In the genomic region with DNA sequence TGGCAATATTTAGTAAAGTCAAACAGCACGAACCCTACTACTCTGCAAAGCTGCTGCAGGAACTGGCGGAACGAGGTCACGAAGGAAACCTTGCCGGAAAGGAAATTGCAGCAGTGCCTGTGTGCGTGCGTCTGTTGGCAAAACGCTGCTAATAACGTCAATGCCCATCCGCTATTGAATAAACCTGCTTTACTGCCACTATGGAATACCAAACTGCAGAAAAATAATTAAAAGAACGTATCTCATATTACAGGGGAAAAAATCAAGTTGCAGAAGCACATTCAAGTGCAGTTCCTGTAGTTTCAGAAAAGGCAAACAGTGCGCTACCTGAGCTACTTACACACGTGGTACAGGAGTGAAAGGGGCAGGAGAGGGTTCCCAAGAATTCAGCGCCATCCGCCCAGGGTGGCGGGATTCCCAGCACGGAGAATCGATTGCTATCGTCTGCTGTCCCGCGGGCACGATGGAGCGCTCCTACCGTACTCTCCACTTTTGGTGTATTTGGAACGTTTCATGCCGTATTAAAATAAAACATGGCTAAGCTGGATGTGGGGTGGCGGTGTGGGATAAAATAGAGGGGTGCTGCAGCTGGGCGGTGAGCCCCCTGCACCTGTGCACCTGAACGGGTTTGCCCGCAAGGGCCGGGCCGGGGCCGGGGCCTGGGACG, we compare ENCODE assay signal across 8 cellular contexts. TPM values are rescaled to one million over a fixed set of nuclear protein-coding genes. Genes with fewer than 3 reads are reported as not detected.
DNase-seq lines count a peak whose midpoint lies in the region; ATAC-seq and TF ChIP-seq lines count a peak whose summit lies in the region.

No MANE protein-coding gene starts in this region.

- H3K4me1 ChIP-seq in ACC112 (ENCODE audit: control insufficient read depth, insufficient read depth, low read length, unreplicated experiment) (peaks cover 4% of the 10 kb centered on the region), GM23338 (ENCODE audit: insufficient read depth) (peaks cover 29% of the 10 kb centered on the region), NT2/D1 (ENCODE audit: insufficient read depth, insufficient read length) (peaks cover 3% of the 10 kb centered on the region), tibial nerve (peaks cover 0 to 54% (median 25%) of the 10 kb centered on the region in 4 donors)

- H3K36me3 ChIP-seq in ACC112 (ENCODE audit: insufficient read depth, low read length) (peaks cover 5% of the 10 kb centered on the region; the same call in 1 of the 2 replicates), GM23338 (ENCODE audit: insufficient read depth) (peaks cover 9% of the 10 kb centered on the region), NT2/D1 (ENCODE audit: insufficient read depth, insufficient read length, low read length) (peaks cover 32% of the 10 kb centered on the region), tibial nerve (peaks cover 0 to 27% (median 0%) of the 10 kb centered on the region in 3 donors)

- DNase-seq in GM23338 (ENCODE audit: low spot score) = peak; percentile 78
- no peak for DNase-seq in NT2/D1 (ENCODE audit: low read depth, low spot score)
- peak; percentile 31 to 38 for DNase-seq in activated T-helper 1 cell treated with anti-CD3 and anti-CD28 coated beads, Interleukin-2, amount 50 U/mL, for 16 hours (ENCODE audit: low read depth in 1 of 2, low spot score in 1 of 2)
- peak; percentile 47 for DNase-seq in fibroblast of peridontal ligament (ENCODE audit: extremely low read depth)
- DNase-seq in nephron progenitor cell = no peak
- DNase-seq in tibial nerve (ENCODE audit: low spot score in 2 of 2) = no peak
- no peak for DNase-seq in OCI-M2 (lab: John Stamatoyannopoulos, UW; ENCODE audit: unreplicated experiment)

- H3K4me2 ChIP-seq in GM23338 = peak overlapping the region; percentile 82

- ATAC-seq in GM23338 = peak; percentile 15

- no peak for TF ChIP-seq POLR2A in tibial nerve (IDR thresholded peaks at IDR 0.05)

- H3K4me3 ChIP-seq in ACC112 (ENCODE audit: low read depth, low read length) (peak overlapping the region; percentile 88), GM23338 (peak overlapping the region; percentile 94), NT2/D1 (ENCODE audit: insufficient read length, low read depth) (peak overlapping the region; percentile 21), tibial nerve (peak overlapping the region; percentile 77 to 99 (median 88))

- H3K27ac Mint-ChIP-seq in GM23338 (peak overlapping the region; percentile 68), nephron progenitor cell (no peak overlapping the region)

- H3K27ac ChIP-seq in ACC112 (ENCODE audit: low read depth, low read length) (no peak overlapping the region), GM23338 (ENCODE audit: low read depth) (peak overlapping the region; percentile 78), tibial nerve (peak overlapping the region; percentile 73 to 94 (median 84))

- 4 to 10% methylated on average over 27 to 33 of the region's 34 CpGs for WGBS in tibial nerve, 2 donors

- no peaks in the 10 kb centered on the region for H3K27me3 ChIP-seq in ACC112 (ENCODE audit: insufficient read depth, low read length)
- H3K27me3 ChIP-seq in GM23338 (ENCODE audit: insufficient read depth) = no peaks in the 10 kb centered on the region
- H3K27me3 ChIP-seq in NT2/D1 (ENCODE audit: insufficient read depth, insufficient read length) = no peaks in the 10 kb centered on the region
- H3K27me3 ChIP-seq in tibial nerve = no peaks in the 10 kb centered on the region

- peak in 1 of 2 donors; percentile 29 for TF ChIP-seq EP300 in tibial nerve (IDR thresholded peaks at IDR 0.05)

- H3F3A ChIP-seq in GM23338 (replicated peaks; ENCODE audit: low read depth) = no peaks in the 10 kb centered on the region; the same call in 1 of the 2 replicates

- H3K36me3 Mint-ChIP-seq in GM23338 (ENCODE audit: low read depth) = peaks cover 26% of the 10 kb centered on the region
- peaks cover 25% of the 10 kb centered on the region for H3K36me3 Mint-ChIP-seq in nephron progenitor cell (ENCODE audit: low read depth)

- H3K79me2 ChIP-seq in ACC112 (ENCODE audit: control insufficient read depth, insufficient read depth, low read length, unreplicated experiment) (peaks cover 27% of the 10 kb centered on the region), GM23338 (replicated peaks; ENCODE audit: insufficient read depth) (peaks cover 47% of the 10 kb centered on the region)

- peak overlapping the region; percentile 88 for H2AFZ ChIP-seq in ACC112 (ENCODE audit: low read length, unreplicated experiment)
- H2AFZ ChIP-seq in GM23338 = peak overlapping the region; percentile 90

- peaks cover 13% of the 10 kb centered on the region for H4K20me1 ChIP-seq in GM23338 (replicated peaks; ENCODE audit: insufficient read depth)

- H3K4me3 Mint-ChIP-seq in GM23338 (peak overlapping the region; percentile 87), nephron progenitor cell (peak overlapping the region; percentile 83)

- peaks cover 33% of the 10 kb centered on the region for H3K4me1 Mint-ChIP-seq in GM23338
- peaks cover 55% of the 10 kb centered on the region for H3K4me1 Mint-ChIP-seq in nephron progenitor cell

- TF ChIP-seq CTCF in GM23338 (conservative IDR thresholded peaks at IDR 0.05; ENCODE audit: low read depth in 2 of 2) = no peak
- TF ChIP-seq CTCF in nephron progenitor cell (IDR thresholded peaks at IDR 0.05) = no peak
- TF ChIP-seq CTCF in tibial nerve (IDR thresholded peaks at IDR 0.05) = no peak

- H3K9me3 Mint-ChIP-seq in GM23338 = no peaks in the 10 kb centered on the region
- no peaks in the 10 kb centered on the region for H3K9me3 Mint-ChIP-seq in nephron progenitor cell

- H3K9ac ChIP-seq in NT2/D1 (ENCODE audit: insufficient read length, low read depth) = no peak overlapping the region

- H3K9me3 ChIP-seq in NT2/D1 (ENCODE audit: insufficient read depth, low read length) (no peaks in the 10 kb centered on the region), tibial nerve (no peaks in the 10 kb centered on the region)

- no peaks in the 10 kb centered on the region for H3K9me2 ChIP-seq in GM23338 (ENCODE audit: insufficient read depth)

- H3K27me3 Mint-ChIP-seq in GM23338 (ENCODE audit: insufficient read depth, low read depth, poor library complexity) = peaks cover 15% of the 10 kb centered on the region
- H3K27me3 Mint-ChIP-seq in nephron progenitor cell (ENCODE audit: low read depth, poor library complexity) = peaks cover 8% of the 10 kb centered on the region

TF ChIP-seq in GM23338, 12 proteins besides CTCF, POLR2A, EP300 and RAD21:
- TF ChIP-seq CREB1 (CRISPR knock-in tag; IDR thresholded peaks at IDR 0.05; ENCODE audit: low read depth) = no peak
- no peak for TF ChIP-seq JUNB (IDR thresholded peaks at IDR 0.05; ENCODE audit: unreplicated experiment)
- TF ChIP-seq ZNF331 (CRISPR knock-in tag; IDR thresholded peaks at IDR 0.05; ENCODE audit: low read depth) = no peak
- no peak for TF ChIP-seq EZH2phosphoT487 (IDR thresholded peaks at IDR 0.05; ENCODE audit: unreplicated experiment)
- TF ChIP-seq STAT1 (IDR thresholded peaks at IDR 0.05; ENCODE audit: unreplicated experiment) = no peak

RNA-seq across cellular contexts. Expression of gene NADSYN1, which starts 0.5 kb away (rescaled TPM):
- 50.4 and 54.9 TPM in 2 replicates for total RNA-seq in GM23338 (2014; rRNA removed; shearing (Covaris generic))
- 32.5 and 35.6 TPM in 2 replicates for polyA plus RNA-seq in GM23338 (2016; fragmentation: Nextera tagmentation; extraction: Ambion mirVana)
- 10 to 100 TPM; 54.2 to 85.9 (median 70.0) TPM for total RNA-seq in tibial nerve

RNA-seq across cellular contexts. Expression of gene DHCR7, which starts 4.3 kb away (rescaled TPM):
- total RNA-seq in GM23338 (2014; rRNA removed; shearing (Covaris generic)) = 166 and 175 TPM in 2 replicates
- polyA plus RNA-seq in GM23338 (2016; fragmentation: Nextera tagmentation; extraction: Ambion mirVana) = 84.0 and 91.3 TPM in 2 replicates
- total RNA-seq in tibial nerve = 10 to 100 TPM; 10.3 to 17.3 (median 14.8) TPM

Comparison
In these comparisons a context has a peak if more than half of its experiments do, and no peak if none do; other contexts are left out.
1. H3K4me3 ChIP-seq: peak in every context shown above with its lines; median percentile 94 in GM23338; 88 in ACC112; 88 in tibial nerve; 21 in NT2/D1.
2. DNase-seq: peak in GM23338 (single experiment), activated T-helper 1 cell treated with anti-CD3 and anti-CD28 coated beads, Interleukin-2, amount 50 U/mL, for 16 hours (2 of 2) and fibroblast of peridontal ligament (single experiment); none in NT2/D1 (single experiment), nephron progenitor cell (single experiment), tibial nerve (0 of 2) and OCI-M2 (single experiment).